ENCODE assay signal across 1 cellular context in the genomic region with DNA sequence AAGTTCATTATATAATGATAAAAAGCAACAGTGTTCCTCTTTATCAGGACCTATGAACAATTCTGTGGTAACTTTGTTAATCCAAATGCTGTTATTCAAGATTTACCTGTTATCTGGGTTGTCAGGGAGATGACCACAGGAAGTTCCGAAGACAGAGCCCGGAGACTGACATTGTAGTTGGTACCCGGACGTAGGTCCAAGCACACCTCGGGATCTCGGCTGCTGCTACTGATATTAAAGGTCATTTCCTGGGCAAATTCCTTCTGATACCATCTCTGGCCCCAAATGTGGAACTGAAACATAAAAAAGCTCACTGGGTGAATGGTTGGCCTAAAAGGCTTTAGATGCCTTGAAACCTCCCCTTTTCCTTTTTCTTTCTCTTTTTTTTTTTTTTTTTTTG.
TF ChIP-seq lines count a peak whose summit lies in the region.

No MANE protein-coding gene starts in this region.

TF ChIP-seq in HepG2, 621 proteins besides CTCF, POLR2A, EP300 and RAD21 (continued from another document):
- TF ChIP-seq MAFG (CRISPR knock-in tag; IDR thresholded peaks at IDR 0.05) (no peak), GATA4 (IDR thresholded peaks at IDR 0.05; ENCODE audit: borderline replicate concordance, low read depth) (no peak), ZNF614 (CRISPR knock-in tag; IDR thresholded peaks at IDR 0.05; ENCODE audit: borderline replicate concordance) (no peak), ZNF839 (CRISPR knock-in tag; IDR thresholded peaks at IDR 0.05; ENCODE audit: borderline replicate concordance) (no peak), FLYWCH1 (CRISPR knock-in tag; IDR thresholded peaks at IDR 0.05) (no peak)
- TF ChIP-seq, protein P1, sequence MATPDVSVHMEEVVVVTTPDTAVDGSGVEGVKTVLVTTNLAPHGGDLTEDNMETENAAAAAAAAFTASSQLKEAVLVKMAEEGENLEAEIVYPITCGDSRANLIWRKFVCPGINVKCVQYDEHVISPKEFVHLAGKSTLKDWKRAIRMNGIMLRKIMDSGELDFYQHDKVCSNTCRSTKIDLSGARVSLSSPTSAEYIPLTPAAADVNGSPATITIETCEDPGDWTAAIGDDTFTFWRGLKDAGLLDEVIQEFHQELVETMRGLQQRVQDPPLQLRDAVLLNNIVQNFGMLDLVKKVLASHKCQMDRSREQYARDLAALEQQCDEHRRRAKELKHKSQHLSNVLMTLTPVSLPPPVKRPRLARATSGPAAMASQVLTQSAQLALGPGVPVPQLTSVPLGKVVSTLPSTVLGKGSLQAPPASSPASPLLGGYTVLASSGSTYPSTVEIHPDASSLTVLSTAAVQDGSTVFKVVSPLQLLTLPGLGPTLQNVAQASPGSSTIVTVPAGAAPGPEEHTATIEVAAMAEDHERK (CRISPR knock-in tag; IDR thresholded peaks at IDR 0.05; ENCODE audit: low read depth), result no peak
